Comparison of ENCODE assay signal across 18 cellular contexts in the genomic region with DNA sequence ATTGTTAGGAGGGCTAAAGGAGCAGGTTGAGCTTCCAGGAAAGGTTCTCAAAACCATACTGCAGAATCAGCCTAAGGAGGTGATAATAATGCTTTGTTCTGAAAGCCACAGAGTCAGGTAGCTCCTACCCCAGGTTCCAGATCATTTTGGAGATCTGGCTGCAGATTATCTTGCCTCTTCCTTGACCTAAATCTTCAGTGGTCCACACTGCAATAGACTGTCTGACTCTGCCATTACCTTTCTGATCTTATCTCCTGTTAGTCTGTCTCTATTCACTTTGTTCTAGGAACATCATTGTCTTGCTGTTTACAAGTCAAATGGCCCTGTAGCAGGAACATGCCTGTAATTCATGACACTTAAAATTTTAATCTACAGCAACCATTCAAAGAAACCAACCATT.
DNase-seq lines count a peak whose midpoint lies in the region; ATAC-seq, FAIRE-seq and TF ChIP-seq lines count a peak whose summit lies in the region.
"Had no signal": no experiment of that assay in that cellular context is flagged by ENCODE, and none has a peak within 500 bp of the region (broad histone marks: within the 10 kb centered on the region; RNA-seq: fewer than 3 reads in every experiment).

No MANE protein-coding gene starts in this region.

- H3K9me3 Mint-ChIP-seq in WTC11: no peaks in the 10 kb centered on the region
- H3K9me3 Mint-ChIP-seq in nephron progenitor cell: peaks cover 9% of the 10 kb centered on the region
- no peaks in the 10 kb centered on the region for H3K9me3 Mint-ChIP-seq in osteocyte (ENCODE audit: unreplicated experiment)
- H3K9me3 Mint-ChIP-seq: CD4-positive, alpha-beta T cell; H9 had no signal

- H3K4me3 Mint-ChIP-seq in WTC11 (no peak overlapping the region), nephron progenitor cell (no peak overlapping the region), osteocyte (ENCODE audit: unreplicated experiment) (no peak overlapping the region)
- H3K4me3 Mint-ChIP-seq: CD4-positive, alpha-beta T cell; H9 had no signal

- H3K27ac Mint-ChIP-seq in WTC11 (0 out of 2 replicates have a peak overlapping the region, but pooled peaks have one; percentile 6), nephron progenitor cell (peak overlapping the region; percentile 64), osteocyte (ENCODE audit: unreplicated experiment) (no peak overlapping the region)
- H3K27ac Mint-ChIP-seq: CD4-positive, alpha-beta T cell had no signal

- H3K36me3 ChIP-seq in upper lobe of right lung: no peaks in the 10 kb centered on the region

- no peaks in the 10 kb centered on the region for H3K27me3 ChIP-seq in upper lobe of right lung

- H3K27me3 Mint-ChIP-seq in WTC11 (ENCODE audit: low read depth) (no peaks in the 10 kb centered on the region), nephron progenitor cell (ENCODE audit: low read depth, poor library complexity) (peaks cover 2% of the 10 kb centered on the region), osteocyte (ENCODE audit: unreplicated experiment) (no peaks in the 10 kb centered on the region)
- H3K27me3 Mint-ChIP-seq: CD4-positive, alpha-beta T cell had no signal

- H3K36me3 Mint-ChIP-seq in WTC11: peaks cover 3% of the 10 kb centered on the region
- peaks cover 25% of the 10 kb centered on the region for H3K36me3 Mint-ChIP-seq in nephron progenitor cell (ENCODE audit: low read depth)
- peaks cover 2% of the 10 kb centered on the region for H3K36me3 Mint-ChIP-seq in osteocyte (ENCODE audit: unreplicated experiment)

- peak; percentile 36 for FAIRE-seq in H54 (lab: Jason Lieb, UNC)
- FAIRE-seq: A549, D721Med, GM12892, GM18507 had no signal

- no peak for DNase-seq in H54 (ENCODE audit: insufficient read length, low spot score)
- DNase-seq in SK-N-DZ (ENCODE audit: low spot score): peak; percentile 30
- no peak for DNase-seq in WTC11 (ENCODE audit: low spot score)
- no peak for DNase-seq in nephron progenitor cell
- no peak for DNase-seq in osteocyte (ENCODE audit: extremely low spot score, unreplicated experiment)
- no peak for DNase-seq in upper lobe of right lung
- DNase-seq: AML-193; Caco-2; CD4-positive, alpha-beta T cell; GDM1; GOT3; H9 had no signal

- POLR2A ChIA-PET in WTC11 (lab: Charles Lee): interaction anchor here (0.6 to 0.7 kb wide), 2 partner anchors 31 to 130 kb away, joined by 3 read pairs; no protein-coding TSS in a partner anchor

- no peak for ATAC-seq in WTC11
- no peak for ATAC-seq in HG03097 (IDR thresholded peaks at IDR 0.05; ENCODE audit: low FRiP score, unreplicated experiment)
- ATAC-seq in upper lobe of right lung: no peak
- ATAC-seq: A549 had no signal

- TF ChIP-seq CTCF in WTC11 (IDR thresholded peaks at IDR 0.05) (no peak), nephron progenitor cell (IDR thresholded peaks at IDR 0.05) (no peak), osteocyte (IDR thresholded peaks at IDR 0.05) (no peak), upper lobe of right lung (IDR thresholded peaks at IDR 0.05) (no peak)

- CTCF ChIA-PET in WTC11 (lab: Charles Lee): no interaction called here

- no peak overlapping the region for H3K27ac ChIP-seq in upper lobe of right lung
- H3K27ac ChIP-seq: A549, C4-2B had no signal

- H3K4me3 ChIP-seq in upper lobe of right lung: no peak overlapping the region
- H3K4me3 ChIP-seq: A549 had no signal

- TF ChIP-seq POLR2A in H54 (IDR thresholded peaks at IDR 0.05; ENCODE audit: low read depth, low read length): no peak

- no peaks in the 10 kb centered on the region for H3K4me1 ChIP-seq in upper lobe of right lung
- H3K4me1 ChIP-seq: A549 had no signal

- intact Hi-C loops in upper lobe of right lung (cut with DNase I): no loop called here

- peaks cover 29% of the 10 kb centered on the region for H3K4me1 Mint-ChIP-seq in WTC11
- H3K4me1 Mint-ChIP-seq in nephron progenitor cell: no peaks in the 10 kb centered on the region
- no peaks in the 10 kb centered on the region for H3K4me1 Mint-ChIP-seq in osteocyte (ENCODE audit: unreplicated experiment)

- H3K9me3 ChIP-seq in upper lobe of right lung: no peaks in the 10 kb centered on the region
- H3K9me3 ChIP-seq: A549, Caco-2 had no signal

TF ChIP-seq in WTC11, 78 proteins besides CTCF, POLR2A, EP300 and RAD21:
- TF ChIP-seq ZNF416 (CRISPR knock-in tag; IDR thresholded peaks at IDR 0.05) (no peak), RELA (CRISPR knock-in tag; IDR thresholded peaks at IDR 0.05; ENCODE audit: borderline replicate concordance) (no peak), ELF4 (CRISPR knock-in tag; IDR thresholded peaks at IDR 0.05; ENCODE audit: low read depth) (no peak), NR3C1 (CRISPR knock-in tag; conservative IDR thresholded peaks at IDR 0.05; ENCODE audit: low read depth) (no peak), ZNF671 (CRISPR knock-in tag; IDR thresholded peaks at IDR 0.05) (no peak), RORB (CRISPR knock-in tag; IDR thresholded peaks at IDR 0.05) (no peak), MXD4 (CRISPR knock-in tag; IDR thresholded peaks at IDR 0.05; ENCODE audit: borderline replicate concordance) (no peak), IRF2 (CRISPR knock-in tag; IDR thresholded peaks at IDR 0.05; ENCODE audit: borderline replicate concordance, low read depth) (no peak)
